ENCODE assay signal across 20 cellular contexts in genomic region chr15:94924971-94925593, GRCh38.
"Had no signal": no experiment of that assay in that cellular context is flagged by ENCODE, and none has a peak within 500 bp of the region (broad histone marks: within the 10 kb centered on the region; RNA-seq: fewer than 3 reads in every experiment).

No MANE protein-coding gene starts in this region.

- H3K4me3 Mint-ChIP-seq: activated B cell treated with CpG ODN at 0.5 μM for 24 hours; activated CD4-positive, alpha-beta T cell treated with anti-CD3 and anti-CD28 coated beads, Interleukin-2, amount 10 ng/mL, durations not matched to agents 24 days and 14 days; activated CD8-positive, alpha-beta T cell treated with anti-CD3 and anti-CD28 coated beads, Interleukin-2, amount 10 ng/mL, durations not matched to agents 7 days and 5 days; activated naive CD4-positive, alpha-beta T cell treated with anti-CD3 and anti-CD28 coated beads, Interleukin-2, amount 50 U/mL, for 24 hours; central memory CD8-positive, alpha-beta T cell; natural killer cell treated with Interleukin-12 subunit alpha and Interleukin-12 subunit beta and Interleukin-15 and Interleukin-18, amount 100 ng/mL, for 72 hours; stimulated activated naive CD8-positive, alpha-beta T cell treated with anti-CD3 and anti-CD28 coated beads, Interleukin-15, amount 100 ng/mL, for 72 hours had no signal

- H3K9me3 ChIP-seq: esophagus squamous epithelium, spleen had no signal

- H3K36me3 ChIP-seq: esophagus squamous epithelium, sigmoid colon, spleen had no signal

- H3K9me3 Mint-ChIP-seq: activated CD4-positive, alpha-beta T cell treated with anti-CD3 and anti-CD28 coated beads, Interleukin-2, amount 10 ng/mL, durations not matched to agents 24 days and 14 days; activated naive CD4-positive, alpha-beta T cell treated with anti-CD3 and anti-CD28 coated beads, Interleukin-2, amount 50 U/mL, for 24 hours; stimulated activated naive CD8-positive, alpha-beta T cell treated with anti-CD3 and anti-CD28 coated beads, Interleukin-15, amount 100 ng/mL, for 72 hours had no signal

- H3K36me3 Mint-ChIP-seq: activated naive CD4-positive, alpha-beta T cell treated with anti-CD3 and anti-CD28 coated beads, Interleukin-2, amount 50 U/mL, for 24 hours; natural killer cell treated with Interleukin-12 subunit alpha and Interleukin-12 subunit beta and Interleukin-15 and Interleukin-18, amount 100 ng/mL, for 72 hours had no signal

- H3K4me1 ChIP-seq: esophagus squamous epithelium, sigmoid colon, spleen had no signal

- H3K4me1 Mint-ChIP-seq: activated B cell treated with CpG ODN at 0.5 μM for 24 hours; activated CD4-positive, alpha-beta T cell treated with anti-CD3 and anti-CD28 coated beads, Interleukin-2, amount 10 ng/mL, durations not matched to agents 24 days and 14 days; activated naive CD4-positive, alpha-beta T cell treated with anti-CD3 and anti-CD28 coated beads, Interleukin-2, amount 50 U/mL, for 24 hours; central memory CD8-positive, alpha-beta T cell; stimulated activated naive CD8-positive, alpha-beta T cell treated with anti-CD3 and anti-CD28 coated beads, Interleukin-15, amount 100 ng/mL, for 72 hours had no signal

- H3K27ac Mint-ChIP-seq: activated B cell treated with CpG ODN at 0.5 μM for 24 hours; activated CD4-positive, alpha-beta T cell treated with anti-CD3 and anti-CD28 coated beads, Interleukin-2, amount 10 ng/mL, durations not matched to agents 24 days and 14 days; activated CD8-positive, alpha-beta T cell treated with anti-CD3 and anti-CD28 coated beads, Interleukin-2, amount 10 ng/mL, durations not matched to agents 7 days and 5 days; activated naive CD4-positive, alpha-beta T cell treated with anti-CD3 and anti-CD28 coated beads, Interleukin-2, amount 50 U/mL, for 24 hours; natural killer cell treated with Interleukin-12 subunit alpha and Interleukin-12 subunit beta and Interleukin-15 and Interleukin-18, amount 100 ng/mL, for 72 hours; progenitor cell of endocrine pancreas; stimulated activated naive CD8-positive, alpha-beta T cell treated with anti-CD3 and anti-CD28 coated beads, Interleukin-15, amount 100 ng/mL, for 72 hours had no signal

- H3K27ac ChIP-seq: spleen had no signal

- H3K27me3 ChIP-seq: esophagus squamous epithelium, sigmoid colon, spleen had no signal

- H3K4me3 ChIP-seq: esophagus squamous epithelium, sigmoid colon, spleen had no signal

- H3K27me3 Mint-ChIP-seq: activated B cell treated with CpG ODN at 0.5 μM for 24 hours; activated CD4-positive, alpha-beta T cell treated with anti-CD3 and anti-CD28 coated beads, Interleukin-2, amount 10 ng/mL, durations not matched to agents 24 days and 14 days; central memory CD8-positive, alpha-beta T cell; progenitor cell of endocrine pancreas; stimulated activated naive CD8-positive, alpha-beta T cell treated with anti-CD3 and anti-CD28 coated beads, Interleukin-15, amount 100 ng/mL, for 72 hours had no signal

- DNase-seq: activated B cell treated with CpG ODN at 0.5 μM for 24 hours; activated CD4-positive, alpha-beta T cell treated with anti-CD3 and anti-CD28 coated beads, Interleukin-2, amount 10 ng/mL, durations not matched to agents 24 days and 14 days; activated CD8-positive, alpha-beta memory T cell treated with anti-CD3 and anti-CD28 coated beads, Interleukin-2, amount 50 U/mL, for 4 hours; activated CD8-positive, alpha-beta T cell treated with anti-CD3 and anti-CD28 coated beads, Interleukin-2, amount 10 ng/mL, durations not matched to agents 7 days and 5 days; activated effector memory CD4-positive, alpha-beta T cell treated with anti-CD3 and anti-CD28 coated beads, Interleukin-2, amount 50 U/mL, for 16 hours; activated T-cell treated with anti-CD3 and anti-CD28 coated beads, Interleukin-2, amount 50 U/mL, for 48 hours; cortex of kidney; effector CD4-positive, alpha-beta T cell; esophagus squamous epithelium; foreskin fibroblast; glutamatergic neuron; nucleus accumbens; sigmoid colon; spleen; stimulated activated CD4-positive, alpha-beta T cell treated with anti-CD3 and anti-CD28 coated beads, Interleukin-1b, Interleukin-23, amount 100 ng/mL, for 48 hours; stimulated activated naive CD8-positive, alpha-beta T cell treated with anti-CD3 and anti-CD28 coated beads, Interleukin-15, amount 100 ng/mL, for 72 hours had no signal
